In the genomic region with DNA sequence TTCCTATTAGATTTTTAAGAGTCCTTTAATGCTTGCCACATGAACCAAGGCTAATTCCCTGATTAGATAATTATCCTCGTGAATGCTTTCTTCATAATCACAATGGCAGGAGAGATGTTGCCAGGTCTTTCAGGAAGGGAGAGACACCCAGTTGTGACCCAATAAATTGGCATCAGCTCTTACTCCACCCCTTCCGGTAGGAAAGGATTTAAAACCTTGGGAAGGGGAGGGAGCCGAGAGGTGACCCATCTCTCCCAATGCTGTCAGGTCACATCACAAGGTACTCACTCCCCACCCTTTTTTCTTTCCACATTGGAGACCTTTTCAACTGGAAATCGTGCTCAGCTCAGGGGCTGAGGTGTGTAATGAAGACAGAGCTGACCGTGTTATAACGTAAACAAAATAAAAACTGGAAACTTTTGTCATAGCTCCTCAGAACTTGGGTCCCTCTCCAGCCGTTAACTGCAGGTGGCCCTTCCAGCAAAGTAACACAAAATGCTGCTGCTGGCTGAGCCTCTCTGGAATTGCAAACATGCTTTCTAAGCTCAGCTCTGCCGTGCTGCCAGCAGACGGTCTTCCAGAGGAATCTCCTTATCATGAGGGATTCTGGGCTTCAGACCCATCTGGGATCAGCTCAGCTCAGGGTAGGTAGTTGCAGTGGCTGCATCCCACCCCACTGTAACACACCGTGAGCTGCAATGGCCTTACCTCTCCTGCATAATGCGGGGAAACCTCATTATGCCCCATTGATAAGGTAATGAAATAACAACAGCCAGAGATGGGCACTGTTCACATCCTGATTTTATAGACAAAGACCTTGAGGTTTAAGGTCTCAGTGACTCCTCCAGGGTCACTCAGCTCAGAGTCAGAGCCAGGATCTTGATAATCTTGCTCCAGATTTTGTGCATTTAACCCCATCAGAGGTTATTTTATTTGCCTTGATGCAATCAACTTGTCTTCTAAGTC, we compare ENCODE assay signal across 22 cellular contexts. TPM values are rescaled to one million over a fixed set of nuclear protein-coding genes. Genes with fewer than 3 reads are reported as not detected.
DNase-seq lines count a peak whose midpoint lies in the region; ATAC-seq and TF ChIP-seq lines count a peak whose summit lies in the region.
"Had no signal": no experiment of that assay in that cellular context is flagged by ENCODE, and none has a peak within 500 bp of the region (broad histone marks: within the 10 kb centered on the region; RNA-seq: fewer than 3 reads in every experiment).

No MANE protein-coding gene starts in this region.

- H3K27ac ChIP-seq in mammary epithelial cell (ENCODE audit: insufficient read depth, low read depth, low read length) (no peak overlapping the region), upper lobe of right lung (peak overlapping the region; percentile 18), MM.1S (ENCODE audit: low read length) (no peak overlapping the region)
- H3K27ac ChIP-seq: psoas muscle, SK-N-MC, transverse colon had no signal

- intact Hi-C loops in mammary epithelial cell (cut with micrococcal nuclease), result no loop called here
- intact Hi-C loops in MCF 10A (cut with micrococcal nuclease), result no loop called here
- intact Hi-C loops in upper lobe of right lung (cut with DNase I), result no loop called here

- DNase-seq in mammary epithelial cell (no peak), MCF 10A (ENCODE audit: unreplicated experiment) (no peak), islet precursor cell (peak; percentile 71), upper lobe of right lung (no peak), MM.1S (no peak)
- DNase-seq: ACHN; activated CD4-positive, alpha-beta T cell treated with anti-CD3 and anti-CD28 coated beads for 48 hours; activated CD8-positive, alpha-beta memory T cell treated with anti-CD3 and anti-CD28 coated beads, Interleukin-2, amount 50 U/mL, for 48 hours; activated gamma-delta T cell; CD4-positive, CD25-positive, alpha-beta regulatory T cell; DND-41; NCI-H1930; psoas muscle; transverse colon had no signal

- no peak overlapping the region for H3K4me2 ChIP-seq in mammary epithelial cell (ENCODE audit: insufficient read depth, low read depth, low read length)
- no peak overlapping the region for H3K4me2 ChIP-seq in MM.1S (ENCODE audit: low read depth, low read length)

- H3K9me3 ChIP-seq in mammary epithelial cell (replicated peaks; ENCODE audit: insufficient read depth, low read length) (no peaks in the 10 kb centered on the region), upper lobe of right lung (no peaks in the 10 kb centered on the region), MM.1S (replicated peaks; ENCODE audit: insufficient read depth, low read length) (no peaks in the 10 kb centered on the region)
- H3K9me3 ChIP-seq: psoas muscle, transverse colon had no signal

- H3K4me3 Mint-ChIP-seq in MCF 10A (ENCODE audit: unreplicated experiment), result no peak overlapping the region
- H3K4me3 Mint-ChIP-seq: CD4-positive, CD25-positive, alpha-beta regulatory T cell; memory B cell; natural killer cell treated with Interleukin-12 subunit alpha and Interleukin-12 subunit beta and Interleukin-15 and Interleukin-18, amount 100 ng/mL, for 72 hours; stimulated activated memory B cell treated with anti-CD40 and anti-IgM and Interleukin-4, amounts not matched to agents 10 μg/mL and 1 μg/mL and 100 μg/mL, for 72 hours had no signal

- H3K36me3 Mint-ChIP-seq in MCF 10A (ENCODE audit: insufficient read depth, unreplicated experiment), result no peaks in the 10 kb centered on the region
- H3K36me3 Mint-ChIP-seq: CD4-positive, CD25-positive, alpha-beta regulatory T cell; memory B cell; natural killer cell treated with Interleukin-12 subunit alpha and Interleukin-12 subunit beta and Interleukin-15 and Interleukin-18, amount 100 ng/mL, for 72 hours; stimulated activated memory B cell treated with anti-CD40 and anti-IgM and Interleukin-4, amounts not matched to agents 10 μg/mL and 1 μg/mL and 100 μg/mL, for 72 hours had no signal

- dilution Hi-C loops in mammary epithelial cell (cut with HindIII; ENCODE audit: low sequenced_read_pairs), result no loop called here

- H3K4me3 ChIP-seq in mammary epithelial cell (replicated peaks in 1 of 3; ENCODE audit: insufficient read depth in 1 of 3, low read depth in 2 of 3, low read length in 3 of 3), result no peak overlapping the region
- H3K4me3 ChIP-seq in upper lobe of right lung, result no peak overlapping the region
- H3K4me3 ChIP-seq in MM.1S (ENCODE audit: low read length), result no peak overlapping the region
- H3K4me3 ChIP-seq: psoas muscle, SK-N-MC, transverse colon had no signal

- H3K27ac Mint-ChIP-seq in MCF 10A (ENCODE audit: low read depth, unreplicated experiment), result no peak overlapping the region
- H3K27ac Mint-ChIP-seq: CD4-positive, CD25-positive, alpha-beta regulatory T cell; memory B cell; natural killer cell treated with Interleukin-12 subunit alpha and Interleukin-12 subunit beta and Interleukin-15 and Interleukin-18, amount 100 ng/mL, for 72 hours; stimulated activated memory B cell treated with anti-CD40 and anti-IgM and Interleukin-4, amounts not matched to agents 10 μg/mL and 1 μg/mL and 100 μg/mL, for 72 hours had no signal

- ATAC-seq in SK-N-SH treated with all-trans-retinoic acid at 6 μM for 48 hours, result peak; percentile 47; the same call in 2 of the 3 replicates
- ATAC-seq in upper lobe of right lung, result no peak
- ATAC-seq in HG02759 (IDR thresholded peaks at IDR 0.05; ENCODE audit: unreplicated experiment), result no peak
- no peak for ATAC-seq in HG03039 (IDR thresholded peaks at IDR 0.05; ENCODE audit: unreplicated experiment)
- ATAC-seq: natural killer cell treated with Interleukin-12 subunit alpha and Interleukin-12 subunit beta and Interleukin-15 and Interleukin-18, amount 100 ng/mL, for 72 hours; psoas muscle; stimulated activated memory B cell treated with anti-CD40 and anti-IgM and Interleukin-4, amounts not matched to agents 10 μg/mL and 1 μg/mL and 100 μg/mL, for 72 hours had no signal

- H3K4me1 Mint-ChIP-seq in MCF 10A (ENCODE audit: insufficient read depth, unreplicated experiment), result peaks cover 14% of the 10 kb centered on the region
- H3K4me1 Mint-ChIP-seq: CD4-positive, CD25-positive, alpha-beta regulatory T cell; memory B cell; stimulated activated memory B cell treated with anti-CD40 and anti-IgM and Interleukin-4, amounts not matched to agents 10 μg/mL and 1 μg/mL and 100 μg/mL, for 72 hours had no signal

- H2AFZ ChIP-seq in mammary epithelial cell (ENCODE audit: low read depth, low read length) (peak overlapping the region; percentile 15), MM.1S (ENCODE audit: low read length) (no peak overlapping the region)

- TF ChIP-seq CTCF in mammary epithelial cell (conservative IDR thresholded peaks at IDR 0.05 in 1 of 2, IDR thresholded peaks at IDR 0.05 in 1 of 2; ENCODE audit: extremely low read depth in 1 of 2, insufficient read depth in 1 of 2, low read depth in 1 of 2, low read length in 2 of 2) (no peak), MCF 10A (IDR thresholded peaks at IDR 0.05; ENCODE audit: unreplicated experiment) (no peak), upper lobe of right lung (IDR thresholded peaks at IDR 0.05) (no peak), MM.1S (IDR thresholded peaks at IDR 0.05; ENCODE audit: low read length) (no peak)

- no peaks in the 10 kb centered on the region for H3K27me3 Mint-ChIP-seq in MCF 10A (ENCODE audit: insufficient read depth, unreplicated experiment)

- WGBS in mammary epithelial cell (ENCODE audit: low coverage, missing lambda C conversion rate), result 49% methylated on average over 11 of the region's 11 CpGs

- H3K79me2 ChIP-seq in mammary epithelial cell (ENCODE audit: insufficient read depth, low read length) (no peaks in the 10 kb centered on the region), MM.1S (ENCODE audit: low read length) (no peaks in the 10 kb centered on the region)

- no peaks in the 10 kb centered on the region for H4K20me1 ChIP-seq in mammary epithelial cell (ENCODE audit: insufficient read depth, low read length)
- H4K20me1 ChIP-seq in MM.1S (ENCODE audit: insufficient read depth, low read length), result no peaks in the 10 kb centered on the region

- CTCF ChIA-PET in mammary epithelial cell (lab: Charles Lee; ENCODE audit: low non-redundant PET), result interaction anchor here (0.6 kb wide), 1 partner anchor 49 kb away, joined by 3 read pairs; no protein-coding TSS in a partner anchor
- CTCF ChIA-PET in MCF 10A (lab: Yijun Ruan, JAX), result interaction anchor here (0.9 to 2.3 kb wide), 6 partner anchors 11 to 180 kb away, joined by 3 to 18 read pairs (median 5); no protein-coding TSS in a partner anchor

- no peaks in the 10 kb centered on the region for H3K9me2 ChIP-seq in MM.1S (replicated peaks; ENCODE audit: insufficient read depth, low read length)

- in situ Hi-C loops in mammary epithelial cell (cut with MboI; ENCODE audit: low sequenced_read_pairs in 2 of 2), result no loop called here

- H3F3A ChIP-seq in MM.1S (ENCODE audit: insufficient read depth, low read length), result no peaks in the 10 kb centered on the region

- BruUV-seq in mammary epithelial cell (replicated peaks; lab: Mats Ljungman, UMichigan) (no TSS peak), MCF 10A (replicated peaks; lab: Mats Ljungman, UMichigan) (no TSS peak)

- H3K4me1 ChIP-seq in mammary epithelial cell (ENCODE audit: insufficient read depth, low read length) (no peaks in the 10 kb centered on the region), upper lobe of right lung (no peaks in the 10 kb centered on the region), MM.1S (ENCODE audit: low read length) (no peaks in the 10 kb centered on the region; the same call in 1 of the 2 replicates)

- H3K27me3 ChIP-seq in mammary epithelial cell (ENCODE audit: insufficient read depth, low read length) (no peaks in the 10 kb centered on the region), upper lobe of right lung (no peaks in the 10 kb centered on the region), MM.1S (replicated peaks; ENCODE audit: insufficient read depth, low read length) (no peaks in the 10 kb centered on the region)
- H3K27me3 ChIP-seq: transverse colon had no signal

- peaks cover 6% of the 10 kb centered on the region for H3K9me3 Mint-ChIP-seq in MCF 10A (ENCODE audit: unreplicated experiment)
- H3K9me3 Mint-ChIP-seq: CD4-positive, CD25-positive, alpha-beta regulatory T cell; memory B cell had no signal

- no peaks in the 10 kb centered on the region for H3K36me3 ChIP-seq in mammary epithelial cell (ENCODE audit: insufficient read depth, low read length)
- no peaks in the 10 kb centered on the region for H3K36me3 ChIP-seq in upper lobe of right lung
- H3K36me3 ChIP-seq in MM.1S (replicated peaks; ENCODE audit: insufficient read depth, low read length), result no peaks in the 10 kb centered on the region
- H3K36me3 ChIP-seq: transverse colon had no signal

- H3K9ac ChIP-seq in mammary epithelial cell (ENCODE audit: insufficient read depth, low read length) (no peak overlapping the region), MM.1S (ENCODE audit: low read length) (no peak overlapping the region)

- POLR2A ChIA-PET in MCF 10A (lab: Yijun Ruan, JAX), result interaction anchor here (1.4 to 1.6 kb wide), 2 partner anchors 11 to 19 kb away, joined by 4 to 8 read pairs; no protein-coding TSS in a partner anchor

RNA-seq across cellular contexts. Expression of gene TMEM100, which starts 15.6 kb away (rescaled TPM):
- under 1 TPM; 0.16 to 0.50 TPM for total RNA-seq in mammary epithelial cell
- 0.24 TPM for polyA plus RNA-seq in mammary epithelial cell
- not detected for polyA minus RNA-seq in mammary epithelial cell
- total RNA-seq in MCF 10A (2022), result 1.1 and 1.7 TPM in 2 replicates
- total RNA-seq in upper lobe of right lung, result 279 TPM
- total RNA-seq: CD4-positive, CD25-positive, alpha-beta regulatory T cell; natural killer cell treated with Interleukin-12 subunit alpha and Interleukin-12 subunit beta and Interleukin-15 and Interleukin-18, amount 100 ng/mL, for 72 hours; PC-3 had no signal
- polyA plus RNA-seq: CD4-positive, CD25-positive, alpha-beta regulatory T cell had no signal

RNA-seq across cellular contexts. Expression of gene PCTP, which starts 43.8 kb away (rescaled TPM):
- 10 to 100 TPM; 16.3 to 27.8 TPM for total RNA-seq in mammary epithelial cell
- 22.5 TPM for polyA plus RNA-seq in mammary epithelial cell
- polyA minus RNA-seq in mammary epithelial cell, result 11.3 TPM
- total RNA-seq in MCF 10A (2022), result 10.2 and 11.9 TPM in 2 replicates
- 24.7 TPM for total RNA-seq in upper lobe of right lung

Comparison
In these comparisons a context has a peak if more than half of its experiments do, and no peak if none do; other contexts are left out.
1. RNA of gene TMEM100, which starts 15.6 kb away (total RNA-seq): 279 TPM in upper lobe of right lung (single experiment); 1.1 to 1.7 TPM in MCF 10A and 0.16 to 0.50 TPM in mammary epithelial cell; every median in the first group is over 100 times any median in the second.